1 cellular context compared by ENCODE assay signal in the genomic region with DNA sequence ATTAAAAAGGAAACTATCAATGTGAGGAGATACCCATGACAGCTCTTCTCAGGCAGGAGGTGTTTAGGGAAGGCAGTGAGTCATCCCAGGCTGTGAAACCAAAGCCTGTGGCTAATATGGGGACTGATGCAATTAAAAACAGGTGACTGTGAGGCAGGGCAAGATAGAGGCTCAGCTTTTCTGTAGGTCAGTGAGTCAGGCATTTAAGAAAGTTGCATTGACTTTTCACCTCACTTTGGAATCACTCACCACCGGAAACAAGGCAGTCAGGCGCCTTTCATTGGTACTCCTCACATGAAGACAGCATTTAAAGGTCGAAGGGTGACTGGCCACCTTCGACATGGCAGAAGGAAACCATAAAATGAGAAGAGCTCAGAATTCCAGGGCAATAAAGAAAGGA.
TF ChIP-seq lines count a peak whose summit lies in the region.

No MANE protein-coding gene starts in this region.

TF ChIP-seq in neural cell, 6 proteins besides CTCF, POLR2A, EP300 and RAD21 (continued from another document):
- TF ChIP-seq REST (IDR thresholded peaks at IDR 0.05; ENCODE audit: borderline replicate concordance) = no peak
